ENCODE assay signal across 8 cellular contexts in genomic region chr20:47353697-47354387, GRCh38. TPM values are rescaled to one million over a fixed set of nuclear protein-coding genes. Genes with fewer than 3 reads are reported as not detected.
DNase-seq lines count a peak whose midpoint lies in the region; ATAC-seq, FAIRE-seq and TF ChIP-seq lines count a peak whose summit lies in the region.

No MANE protein-coding gene starts in this region.

- no peak overlapping the region for H3K27ac Mint-ChIP-seq in CD4-positive, alpha-beta T cell

- H3K27ac ChIP-seq in CD4-positive, alpha-beta T cell (ENCODE audit: low read depth, low read length): peak overlapping the region; percentile 42

- H3K27me3 ChIP-seq in CD4-positive, alpha-beta T cell (ENCODE audit: control insufficient read depth, insufficient read depth, low read length): no peaks in the 10 kb centered on the region
- H3K27me3 ChIP-seq in bronchial epithelial cell (ENCODE audit: control insufficient read depth, insufficient read depth, low read length) (no peaks in the 10 kb centered on the region), mucosa of stomach (ENCODE audit: control insufficient read depth, insufficient read depth, low read length) (no peaks in the 10 kb centered on the region), MG63 (no peaks in the 10 kb centered on the region)

- H3K4me3 ChIP-seq in NB4 (ENCODE audit: low read depth, low read length): peak overlapping the region; percentile 92
- peak overlapping the region; percentile 7 for H3K4me3 ChIP-seq in bronchial epithelial cell (ENCODE audit: low read depth, low read length)
- no peak overlapping the region for H3K4me3 ChIP-seq in mucosa of stomach (ENCODE audit: low read length)
- H3K4me3 ChIP-seq in MG63: no peak overlapping the region

- peaks cover 24% of the 10 kb centered on the region for H3K36me3 Mint-ChIP-seq in CD4-positive, alpha-beta T cell (ENCODE audit: low read depth)

- H3K4me3 Mint-ChIP-seq in CD4-positive, alpha-beta T cell: peak overlapping the region; percentile 93

- H3K9ac ChIP-seq in mucosa of stomach (ENCODE audit: low read length): peak overlapping the region; percentile 77

- H3K36me3 ChIP-seq in bronchial epithelial cell (ENCODE audit: control insufficient read depth, insufficient read depth, low read length) (no peaks in the 10 kb centered on the region), mucosa of stomach (ENCODE audit: control insufficient read depth, insufficient read depth, low read length) (no peaks in the 10 kb centered on the region), MG63 (peaks cover 23% of the 10 kb centered on the region)

- intact Hi-C loops in CD4-positive, alpha-beta T cell (cut with DNase I, micrococcal nuclease): loop anchor here in 1 of 2 experiments (5.0 kb wide), 1 partner anchor 37 kb away; no protein-coding TSS in a partner anchor

- ATAC-seq in CD4-positive, alpha-beta T cell (ENCODE audit: poor library complexity): no peak
- ATAC-seq in HG03045 (IDR thresholded peaks at IDR 0.05; ENCODE audit: unreplicated experiment): no peak

- no peak for TF ChIP-seq CTCF in CD4-positive, alpha-beta T cell (IDR thresholded peaks at IDR 0.05)
- no peak for TF ChIP-seq CTCF in NB4 (IDR thresholded peaks at IDR 0.05; ENCODE audit: low read depth, low read length)
- TF ChIP-seq CTCF in bronchial epithelial cell (IDR thresholded peaks at IDR 0.05; ENCODE audit: insufficient read depth, low read length, severe bottlenecking): no peak

- H3K4me1 Mint-ChIP-seq in CD4-positive, alpha-beta T cell (ENCODE audit: low read depth): peaks cover 31% of the 10 kb centered on the region

- TF ChIP-seq POLR2A in NB4 (IDR thresholded peaks at IDR 0.05; ENCODE audit: extremely low read depth, insufficient read length): no peak

- no peaks in the 10 kb centered on the region for H3K9me3 Mint-ChIP-seq in CD4-positive, alpha-beta T cell

- peaks cover 96% of the 10 kb centered on the region for H3K4me1 ChIP-seq in mucosa of stomach (ENCODE audit: control insufficient read depth, insufficient read depth, low read length)

- CTCF ChIA-PET in CD4-positive, alpha-beta T cell (lab: Charles Lee): interaction anchor here (4.2 kb wide), 1 partner anchor 30 kb away, joined by 28 read pairs; no protein-coding TSS in a partner anchor

- no peaks in the 10 kb centered on the region for H3K27me3 Mint-ChIP-seq in CD4-positive, alpha-beta T cell

- no peak for DNase-seq in CD4-positive, alpha-beta T cell
- DNase-seq in NB4 (ENCODE audit: low read depth): peak; percentile 62
- DNase-seq in bronchial epithelial cell (ENCODE audit: low read depth): no peak
- DNase-seq in NCI-H524 (lab: John Stamatoyannopoulos, UW): no peak
- DNase-seq in NCI-H774 (lab: John Stamatoyannopoulos, UW): no peak
- DNase-seq in MG63: no peak

- FAIRE-seq in bronchial epithelial cell (lab: Jason Lieb, UNC): no peak

- POLR2A ChIA-PET in CD4-positive, alpha-beta T cell (lab: Charles Lee): interaction anchor here (1.3 to 3.9 kb wide), 2 partner anchors 11 to 29 kb away, joined by 3 to 22 read pairs; no protein-coding TSS in a partner anchor

- no peaks in the 10 kb centered on the region for H3K9me3 ChIP-seq in CD4-positive, alpha-beta T cell (ENCODE audit: control insufficient read depth, low read length)
- no peaks in the 10 kb centered on the region for H3K9me3 ChIP-seq in mucosa of stomach (ENCODE audit: control insufficient read depth, low read length)
- H3K9me3 ChIP-seq in MG63: no peaks in the 10 kb centered on the region

RNA-seq across cellular contexts. Expression of gene ZMYND8, which starts 2.7 kb away (rescaled TPM):
- 10 to 100 TPM; 33.0 to 34.3 TPM for total RNA-seq in CD4-positive, alpha-beta T cell
- total RNA-seq in bronchial epithelial cell: 13.4 and 14.7 TPM in 2 replicates
- 10.2 and 14.1 TPM in 2 replicates for total RNA-seq in MG63 (2014; rRNA removed; shearing (Covaris generic); ENCODE audit: low replicate concordance)

Comparison
In these comparisons a context has a peak if more than half of its experiments do, and no peak if none do; other contexts are left out.
1. H3K4me3 ChIP-seq: peak in NB4 (single experiment) and bronchial epithelial cell (single experiment); none in mucosa of stomach (single experiment) and MG63 (single experiment).